ENCODE assay signal across 20 cellular contexts in genomic region chr20:4053516-4053919, GRCh38. TPM values are rescaled to one million over a fixed set of nuclear protein-coding genes. Genes with fewer than 3 reads are reported as not detected.
A peak's percentile ranks its signal among the peaks of the same experiment; 100 is the strongest.
DNase-seq lines count a peak whose midpoint lies in the region; TF ChIP-seq lines count a peak whose summit lies in the region.
"Had no signal": no experiment of that assay in that cellular context is flagged by ENCODE, and none has a peak within 500 bp of the region (broad histone marks: within the 10 kb centered on the region; RNA-seq: fewer than 3 reads in every experiment).

No MANE protein-coding gene starts in this region.

- DNase-seq in EH (ENCODE audit: low read depth) (peak; percentile 43), LHCN-M2 (ENCODE audit: low read depth) (peak; percentile 61), SK-N-MC (ENCODE audit: low read depth, low spot score) (no peak), glomerular visceral epithelial cell (ENCODE audit: extremely low spot score) (peak; percentile 74), endothelial cell (ENCODE audit: low spot score) (no peak)
- no peak for DNase-seq in stimulated activated CD4-positive, alpha-beta T cell treated with anti-CD3 and anti-CD28 coated beads, Interleukin-1b, Interleukin-23, amount 100 ng/mL, for 48 hours
- DNase-seq in effector CD4-positive, alpha-beta T cell, result no peak
- DNase-seq in activated CD4-positive, CD25-positive, alpha-beta regulatory T cell treated with anti-CD3 and anti-CD28 coated beads, Interleukin-2, amount 50 U/mL, for 72 hours, result no peak
- DNase-seq: activated CD4-positive, alpha-beta T cell treated with anti-CD3 and anti-CD28 coated beads, Interleukin-2, amount 50 U/mL, for 1 hour; CD8-positive, alpha-beta T cell; DMS79; hippocampal formation; kidney glomerular epithelial cell; MG63; NCI-H2029; NCI-H526 treated with DMSO at 0.1 percent for 48 hours; stimulated activated naive CD8-positive, alpha-beta T cell treated with anti-CD3 and anti-CD28 coated beads, Interleukin-15, amount 100 ng/mL, for 72 hours; upper lobe of right lung had no signal

- H3K9me3 ChIP-seq in SK-N-MC (ENCODE audit: low read depth, low read length), result no peaks in the 10 kb centered on the region
- H3K9me3 ChIP-seq: MG63, upper lobe of right lung had no signal

- no peaks in the 10 kb centered on the region for H3K9me3 Mint-ChIP-seq in endothelial cell (ENCODE audit: unreplicated experiment)
- H3K9me3 Mint-ChIP-seq: activated naive CD4-positive, alpha-beta T cell treated with anti-CD3 and anti-CD28 coated beads, Interleukin-2, amount 50 U/mL, for 24 hours; CD8-positive, alpha-beta T cell; mesothelial cell of epicardium; stimulated activated naive CD8-positive, alpha-beta T cell treated with anti-CD3 and anti-CD28 coated beads, Interleukin-15, amount 100 ng/mL, for 72 hours had no signal

- H3K4me1 Mint-ChIP-seq in endothelial cell (ENCODE audit: unreplicated experiment), result no peaks in the 10 kb centered on the region
- H3K4me1 Mint-ChIP-seq: activated naive CD4-positive, alpha-beta T cell treated with anti-CD3 and anti-CD28 coated beads, Interleukin-2, amount 50 U/mL, for 24 hours; stimulated activated naive CD8-positive, alpha-beta T cell treated with anti-CD3 and anti-CD28 coated beads, Interleukin-15, amount 100 ng/mL, for 72 hours had no signal

- H3K27ac ChIP-seq in SK-N-MC, result 0 out of 2 replicates have a peak overlapping the region, but pooled peaks have one; percentile 6
- H3K27ac ChIP-seq: upper lobe of right lung had no signal

- H3K9ac ChIP-seq in SK-N-MC (ENCODE audit: insufficient read length), result no peak overlapping the region

- no peak overlapping the region for H3K27ac Mint-ChIP-seq in endothelial cell (ENCODE audit: unreplicated experiment)
- H3K27ac Mint-ChIP-seq: activated naive CD4-positive, alpha-beta T cell treated with anti-CD3 and anti-CD28 coated beads, Interleukin-2, amount 50 U/mL, for 24 hours; CD8-positive, alpha-beta T cell; mesothelial cell of epicardium; stimulated activated naive CD8-positive, alpha-beta T cell treated with anti-CD3 and anti-CD28 coated beads, Interleukin-15, amount 100 ng/mL, for 72 hours had no signal

- TF ChIP-seq CTCF in endothelial cell (IDR thresholded peaks at IDR 0.05; ENCODE audit: unreplicated experiment), result no peak

- H3K36me3 ChIP-seq in SK-N-MC (ENCODE audit: insufficient read depth, low read length), result no peaks in the 10 kb centered on the region
- H3K36me3 ChIP-seq: MG63, upper lobe of right lung had no signal

- H3K4me3 ChIP-seq in SK-N-MC, result no peak overlapping the region
- H3K4me3 ChIP-seq: MG63, upper lobe of right lung had no signal

- H3K4me3 Mint-ChIP-seq in endothelial cell (ENCODE audit: unreplicated experiment), result no peak overlapping the region
- H3K4me3 Mint-ChIP-seq: activated naive CD4-positive, alpha-beta T cell treated with anti-CD3 and anti-CD28 coated beads, Interleukin-2, amount 50 U/mL, for 24 hours; CD8-positive, alpha-beta T cell; mesothelial cell of epicardium; stimulated activated naive CD8-positive, alpha-beta T cell treated with anti-CD3 and anti-CD28 coated beads, Interleukin-15, amount 100 ng/mL, for 72 hours had no signal

- H3K27me3 Mint-ChIP-seq in endothelial cell (ENCODE audit: unreplicated experiment), result no peaks in the 10 kb centered on the region
- H3K27me3 Mint-ChIP-seq: activated naive CD4-positive, alpha-beta T cell treated with anti-CD3 and anti-CD28 coated beads, Interleukin-2, amount 50 U/mL, for 24 hours; stimulated activated naive CD8-positive, alpha-beta T cell treated with anti-CD3 and anti-CD28 coated beads, Interleukin-15, amount 100 ng/mL, for 72 hours had no signal

- no peaks in the 10 kb centered on the region for H3K36me3 Mint-ChIP-seq in endothelial cell (ENCODE audit: low read depth, unreplicated experiment)
- H3K36me3 Mint-ChIP-seq: activated naive CD4-positive, alpha-beta T cell treated with anti-CD3 and anti-CD28 coated beads, Interleukin-2, amount 50 U/mL, for 24 hours; CD8-positive, alpha-beta T cell; mesothelial cell of epicardium had no signal

RNA-seq across cellular contexts. Expression of gene RNF24, which starts 38.2 kb away (rescaled TPM):
- 21.7 and 26.5 TPM in 2 replicates for total RNA-seq in LHCN-M2 (2014; rRNA removed)
- polyA plus RNA-seq in LHCN-M2 (2012), result 18.3 TPM
- total RNA-seq in endothelial cell (ENCODE audit: unreplicated experiment), result 19.8 TPM

Comparison
In these comparisons a context has a peak if more than half of its experiments do, and no peak if none do; other contexts are left out.
1. DNase-seq: peak in EH (single experiment), LHCN-M2 (single experiment) and glomerular visceral epithelial cell (single experiment); none in SK-N-MC (single experiment), stimulated activated CD4-positive, alpha-beta T cell treated with anti-CD3 and anti-CD28 coated beads, Interleukin-1b, Interleukin-23, amount 100 ng/mL, for 48 hours (single experiment), effector CD4-positive, alpha-beta T cell (single experiment), activated CD4-positive, CD25-positive, alpha-beta regulatory T cell treated with anti-CD3 and anti-CD28 coated beads, Interleukin-2, amount 50 U/mL, for 72 hours (single experiment) and endothelial cell (single experiment).